ENCODE assay signal across 1 cellular context in the genomic region with DNA sequence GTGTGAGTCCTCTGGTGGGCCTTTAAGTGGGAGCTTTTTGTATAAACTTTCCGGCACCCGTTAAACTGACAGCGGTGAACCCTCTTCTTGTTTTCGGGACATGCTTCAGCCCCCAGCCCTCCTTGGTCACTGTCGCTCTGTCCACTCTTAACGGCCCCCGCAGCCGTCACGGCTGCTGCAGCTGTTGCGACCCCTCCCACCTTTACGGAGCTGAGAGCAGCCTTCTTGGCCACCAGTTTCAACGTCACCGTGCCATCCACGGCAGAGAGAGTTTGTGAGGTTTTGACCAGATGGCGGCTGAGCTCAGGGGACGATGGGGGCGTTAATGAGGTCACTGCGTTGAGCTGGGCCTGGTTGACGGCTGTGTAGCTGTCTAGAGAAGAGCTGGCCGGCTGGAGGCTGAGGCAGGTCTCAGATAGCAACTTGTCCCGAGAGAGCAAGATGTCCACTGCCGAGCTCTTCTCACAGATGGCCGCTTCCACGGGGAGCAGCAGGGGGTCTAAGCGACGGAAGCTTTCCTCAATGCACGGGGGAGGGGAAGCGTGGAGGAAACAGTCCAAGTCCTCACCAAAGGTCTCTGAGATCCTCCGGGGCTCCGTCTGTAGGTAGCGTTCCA.
TF ChIP-seq lines count a peak whose summit lies in the region.

No MANE protein-coding gene starts in this region.

TF ChIP-seq in HCT116, 20 proteins besides CTCF, POLR2A, EP300 and RAD21 (continued from another document):
- TF ChIP-seq, protein P1, sequence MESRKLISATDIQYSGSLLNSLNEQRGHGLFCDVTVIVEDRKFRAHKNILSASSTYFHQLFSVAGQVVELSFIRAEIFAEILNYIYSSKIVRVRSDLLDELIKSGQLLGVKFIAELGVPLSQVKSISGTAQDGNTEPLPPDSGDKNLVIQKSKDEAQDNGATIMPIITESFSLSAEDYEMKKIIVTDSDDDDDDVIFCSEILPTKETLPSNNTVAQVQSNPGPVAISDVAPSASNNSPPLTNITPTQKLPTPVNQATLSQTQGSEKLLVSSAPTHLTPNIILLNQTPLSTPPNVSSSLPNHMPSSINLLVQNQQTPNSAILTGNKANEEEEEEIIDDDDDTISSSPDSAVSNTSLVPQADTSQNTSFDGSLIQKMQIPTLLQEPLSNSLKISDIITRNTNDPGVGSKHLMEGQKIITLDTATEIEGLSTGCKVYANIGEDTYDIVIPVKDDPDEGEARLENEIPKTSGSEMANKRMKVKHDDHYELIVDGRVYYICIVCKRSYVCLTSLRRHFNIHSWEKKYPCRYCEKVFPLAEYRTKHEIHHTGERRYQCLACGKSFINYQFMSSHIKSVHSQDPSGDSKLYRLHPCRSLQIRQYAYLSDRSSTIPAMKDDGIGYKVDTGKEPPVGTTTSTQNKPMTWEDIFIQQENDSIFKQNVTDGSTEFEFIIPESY (IDR thresholded peaks at IDR 0.05; ENCODE audit: extremely low read depth, insufficient replicate concordance, low read length), result no peak
- no peak for TF ChIP-seq FOSL1 (IDR thresholded peaks at IDR 0.05; ENCODE audit: low read depth)
